ENCODE assay signal across 10 cellular contexts in genomic region chr1:204711947-204712701, GRCh38. TPM values are rescaled to one million over a fixed set of nuclear protein-coding genes. Genes with fewer than 3 reads are reported as not detected.
DNase-seq lines count a peak whose midpoint lies in the region; ATAC-seq lines count a peak whose summit lies in the region.
"Had no signal": no experiment of that assay in that cellular context is flagged by ENCODE, and none has a peak within 500 bp of the region (broad histone marks: within the 10 kb centered on the region; RNA-seq: fewer than 3 reads in every experiment).

No MANE protein-coding gene starts in this region.

- ATAC-seq in left colon (peak; percentile 65), GM18870 (IDR thresholded peaks at IDR 0.05; ENCODE audit: unreplicated experiment) (no peak), HG03571 (IDR thresholded peaks at IDR 0.05; ENCODE audit: unreplicated experiment) (no peak), GM18502 (IDR thresholded peaks at IDR 0.05; ENCODE audit: poor library complexity, unreplicated experiment) (no peak)

- intact Hi-C loops in left colon (cut with DNase I, micrococcal nuclease): no loop called here

- DNase-seq in Ammon's horn (ENCODE audit: low spot score) (peak; percentile 38), NCI-H1092 treated with DMSO at 0.1 percent for 48 hours (lab: John Stamatoyannopoulos, UW) (peak; percentile 88), SHP77 (lab: John Stamatoyannopoulos, UW) (peak; percentile 95 to 97), left colon (peak; percentile 66 to 71), HK-2 (ENCODE audit: unreplicated experiment) (no peak)
- DNase-seq: activated CD4-positive, alpha-beta T cell treated with anti-CD3 and anti-CD28 coated beads for 4 hours had no signal

RNA-seq across cellular contexts. Expression of gene LRRN2, which starts 26.6 kb away (rescaled TPM):
- 10 to 100 TPM in 1 of 2 donors, 1 to 10 TPM in 1; 5.6 to 23.0 TPM for total RNA-seq in left colon
- total RNA-seq: RPMI7951 had no signal
